Comparison of ENCODE assay signal across 13 cellular contexts in genomic region chr1:145959333-145959732, GRCh38. TPM values are rescaled to one million over a fixed set of nuclear protein-coding genes. Genes with fewer than 3 reads are reported as not detected.
DNase-seq lines count a peak whose midpoint lies in the region; ATAC-seq and TF ChIP-seq lines count a peak whose summit lies in the region.
"Had no signal": no experiment of that assay in that cellular context is flagged by ENCODE, and none has a peak within 500 bp of the region (broad histone marks: within the 10 kb centered on the region; RNA-seq: fewer than 3 reads in every experiment).

No MANE protein-coding gene starts in this region.

- peak overlapping the region; percentile 85 for H3K27ac Mint-ChIP-seq in activated naive CD4-positive, alpha-beta T cell treated with anti-CD3 and anti-CD28 coated beads, Interleukin-2, amount 50 U/mL, for 24 hours
- H3K27ac Mint-ChIP-seq in WTC11 (no peak overlapping the region), immature natural killer cell (peak overlapping the region; percentile 74 to 94 (median 82))

- H3K27me3 ChIP-seq in tibial artery = no peaks in the 10 kb centered on the region
- H3K27me3 ChIP-seq: ovary had no signal

- ATAC-seq in WTC11 = no peak
- ATAC-seq in GM18498 (IDR thresholded peaks at IDR 0.05; ENCODE audit: unreplicated experiment) = no peak
- no peak for ATAC-seq in GM18907 (IDR thresholded peaks at IDR 0.05; ENCODE audit: unreplicated experiment)

- POLR2A ChIA-PET in WTC11 (lab: Charles Lee) = interaction anchor here (1.6 kb wide), 1 partner anchor 32 kb away, joined by 6 read pairs; the partner anchor contains the start of gene RBM8A

- DNase-seq in activated naive CD4-positive, alpha-beta T cell (lab: John Stamatoyannopoulos, UW) = no peak
- DNase-seq in WTC11 (ENCODE audit: low spot score) (no peak), immature natural killer cell (no peak), tibial artery (no peak), OCI-M2 (lab: John Stamatoyannopoulos, UW; ENCODE audit: unreplicated experiment) (no peak)
- DNase-seq: cerebellar nuclear complex; NCI-H1092 treated with DMSO at 0.1 percent for 48 hours; NCI-H526 treated with DMSO at 0.1 percent for 48 hours; ovary; stimulated activated CD4-positive, alpha-beta T cell treated with anti-CD3 and anti-CD28 coated beads, Interleukin-2, amount 100 ng/mL, for 24 hours had no signal

- H3K4me3 Mint-ChIP-seq in activated naive CD4-positive, alpha-beta T cell treated with anti-CD3 and anti-CD28 coated beads, Interleukin-2, amount 50 U/mL, for 24 hours = peak overlapping the region; percentile 85
- H3K4me3 Mint-ChIP-seq in WTC11 (peak overlapping the region; percentile 96), immature natural killer cell (peak overlapping the region; percentile 69 to 99 (median 95))

- H3K9me3 ChIP-seq in tibial artery = no peaks in the 10 kb centered on the region
- H3K9me3 ChIP-seq: ovary had no signal

- intact Hi-C loops in tibial artery (cut with DNase I; ENCODE audit: low total_unique reads) = no loop called here

- H3K9me3 Mint-ChIP-seq in activated naive CD4-positive, alpha-beta T cell treated with anti-CD3 and anti-CD28 coated beads, Interleukin-2, amount 50 U/mL, for 24 hours = no peaks in the 10 kb centered on the region
- H3K9me3 Mint-ChIP-seq in WTC11 (no peaks in the 10 kb centered on the region), immature natural killer cell (no peaks in the 10 kb centered on the region)

- peak overlapping the region; percentile 84 to 96 for H3K27ac ChIP-seq in tibial artery

- H3K4me3 ChIP-seq in tibial artery = no peak overlapping the region

- no peaks in the 10 kb centered on the region for H3K27me3 Mint-ChIP-seq in activated naive CD4-positive, alpha-beta T cell treated with anti-CD3 and anti-CD28 coated beads, Interleukin-2, amount 50 U/mL, for 24 hours
- peaks cover 97% of the 10 kb centered on the region for H3K27me3 Mint-ChIP-seq in WTC11 (ENCODE audit: low read depth)
- H3K27me3 Mint-ChIP-seq in immature natural killer cell (ENCODE audit: low read depth in 3 of 3) = peaks cover 5 to 9% (median 9%) of the 10 kb centered on the region in 3 donors

- TF ChIP-seq CTCF in WTC11 (IDR thresholded peaks at IDR 0.05) (no peak), tibial artery (IDR thresholded peaks at IDR 0.05) (no peak)

- H3K36me3 ChIP-seq in tibial artery = no peaks in the 10 kb centered on the region
- H3K36me3 ChIP-seq: ovary had no signal

- peaks cover 5 to 75% (median 58%) of the 10 kb centered on the region in 4 donors for H3K4me1 ChIP-seq in tibial artery

- CTCF ChIA-PET in WTC11 (lab: Charles Lee) = interaction anchor here (1.3 to 2.8 kb wide), 3 partner anchors 64 to 68 kb away, joined by 4 to 17 read pairs (median 5); no protein-coding TSS in a partner anchor

- H3K36me3 Mint-ChIP-seq in activated naive CD4-positive, alpha-beta T cell treated with anti-CD3 and anti-CD28 coated beads, Interleukin-2, amount 50 U/mL, for 24 hours = no peaks in the 10 kb centered on the region
- H3K36me3 Mint-ChIP-seq in WTC11 (no peaks in the 10 kb centered on the region), immature natural killer cell (no peaks in the 10 kb centered on the region)

- H3K4me1 Mint-ChIP-seq in activated naive CD4-positive, alpha-beta T cell treated with anti-CD3 and anti-CD28 coated beads, Interleukin-2, amount 50 U/mL, for 24 hours = peaks cover 73% of the 10 kb centered on the region
- H3K4me1 Mint-ChIP-seq in WTC11 (peaks cover 47% of the 10 kb centered on the region), immature natural killer cell (peaks cover 85 to 88% of the 10 kb centered on the region in 2 donors)

TF ChIP-seq in WTC11, 78 proteins besides CTCF, POLR2A, EP300 and RAD21:
- TF ChIP-seq RORB (CRISPR knock-in tag; IDR thresholded peaks at IDR 0.05) = no peak
- no peak for TF ChIP-seq ZNF317 (CRISPR knock-in tag; IDR thresholded peaks at IDR 0.05; ENCODE audit: borderline replicate concordance, low read depth)
- TF ChIP-seq ZNF423 (CRISPR knock-in tag; IDR thresholded peaks at IDR 0.05) = no peak
- no peak for TF ChIP-seq SMAD3 (CRISPR knock-in tag; IDR thresholded peaks at IDR 0.05; ENCODE audit: borderline replicate concordance)
- TF ChIP-seq ATF3 (CRISPR knock-in tag; conservative IDR thresholded peaks at IDR 0.05) = no peak

RNA-seq across cellular contexts. Expression of gene LIX1L, which starts 1.5 kb away (rescaled TPM):
- 3.0 to 3.8 TPM (median 3.8 TPM) in 3 replicates for total RNA-seq in WTC11 (2021)
- 10 to 100 TPM; 17.9 to 28.0 (median 20.7) TPM for polyA plus RNA-seq in immature natural killer cell

RNA-seq across cellular contexts. Expression of gene ANKRD34A, which starts 5.0 kb away (rescaled TPM):
- total RNA-seq in WTC11 (2021) = 0.21 to 0.44 TPM (median 0.22 TPM) in 3 replicates
- under 1 TPM in 2 of 3 donors, not detected in 1; 0.11 to 0.55 TPM for polyA plus RNA-seq in immature natural killer cell

RNA-seq across cellular contexts. Expression of gene POLR3GL, which starts 5.2 kb away (rescaled TPM):
- total RNA-seq in WTC11 (2021) = 3.8 to 8.3 TPM (median 6.7 TPM) in 3 replicates
- 100 to 1,000 TPM; 112 to 207 (median 119) TPM for polyA plus RNA-seq in immature natural killer cell

RNA-seq across cellular contexts. Expression of gene RBM8A, which starts 32.0 kb away (rescaled TPM):
- total RNA-seq in WTC11 (2021) = 199 to 215 TPM (median 212 TPM) in 3 replicates
- 100 to 1,000 TPM; 175 to 256 (median 194) TPM for polyA plus RNA-seq in immature natural killer cell

RNA-seq across cellular contexts. Expression of gene TXNIP, which starts 37.0 kb away (rescaled TPM):
- 56.7 to 76.8 TPM (median 73.8 TPM) in 3 replicates for total RNA-seq in WTC11 (2021)
- 1,000 to 10,000 TPM; 3,408 to 4,367 (median 4,229) TPM for polyA plus RNA-seq in immature natural killer cell
